8 cellular contexts compared by ENCODE assay signal in genomic region chr4:185470503-185471195, GRCh38. TPM values are rescaled to one million over a fixed set of nuclear protein-coding genes. Genes with fewer than 3 reads are reported as not detected.
DNase-seq lines count a peak whose midpoint lies in the region; ATAC-seq and TF ChIP-seq lines count a peak whose summit lies in the region.

No MANE protein-coding gene starts in this region.

- POLR2A ChIA-PET in naive thymus-derived CD4-positive, alpha-beta T cell (lab: Charles Lee) = no interaction called here

- TF ChIP-seq CTCF in BE2C (IDR thresholded peaks at IDR 0.05; ENCODE audit: low read depth, low read length) (no peak), type B pancreatic cell (conservative IDR thresholded peaks at IDR 0.05) (no peak)

- H3K36me3 ChIP-seq in BE2C = no peaks in the 10 kb centered on the region
- no peaks in the 10 kb centered on the region for H3K36me3 ChIP-seq in naive thymus-derived CD4-positive, alpha-beta T cell (ENCODE audit: control insufficient read depth in 2 of 3, insufficient read depth in 3 of 3, low read length in 3 of 3)

- H3K4me3 ChIP-seq in BE2C (ENCODE audit: low read depth, low read length) = peak overlapping the region; percentile 89
- peak overlapping the region; percentile 46 for H3K4me3 ChIP-seq in naive thymus-derived CD4-positive, alpha-beta T cell (ENCODE audit: low read length)

- CTCF ChIA-PET in naive thymus-derived CD4-positive, alpha-beta T cell (lab: Charles Lee) = no interaction called here

- intact Hi-C loops in naive thymus-derived CD4-positive, alpha-beta T cell (cut with micrococcal nuclease) = loop anchor here (1.0 to 5.0 kb wide), 17 partner anchors 45 to 1966 kb away; partner anchors contain the start of genes ANKRD37 (in 2 of the 2), CYP4V2 (in 2 of the 2), UFSP2 (in 2 of the 2) and ACSL1 (in 1 of the 2)

- peaks cover 11% of the 10 kb centered on the region for H3K4me1 Mint-ChIP-seq in activated T-cell treated with anti-CD3 and anti-CD28 coated beads, Interleukin-2, amount 50 U/mL, for 72 hours (ENCODE audit: low read depth)
- H3K4me1 Mint-ChIP-seq in naive thymus-derived CD4-positive, alpha-beta T cell = peaks cover 5 to 18% (median 9%) of the 10 kb centered on the region in 7 donors
- H3K4me1 Mint-ChIP-seq in type B pancreatic cell (ENCODE audit: unreplicated experiment) = peaks cover 6% of the 10 kb centered on the region

- peak; percentile 25 for ATAC-seq in GM18907 (IDR thresholded peaks at IDR 0.05; ENCODE audit: unreplicated experiment)
- ATAC-seq in activated T-cell treated with anti-CD3 and anti-CD28 coated beads, Interleukin-2, amount 50 U/mL, for 72 hours (replicated peaks in 1 of 2) = peak; percentile 13 to 30
- ATAC-seq in naive thymus-derived CD4-positive, alpha-beta T cell = peak; percentile 11

- peak overlapping the region; percentile 65 for H3K27ac ChIP-seq in naive thymus-derived CD4-positive, alpha-beta T cell (ENCODE audit: low read depth, low read length)

- H3K9me3 Mint-ChIP-seq in activated T-cell treated with anti-CD3 and anti-CD28 coated beads, Interleukin-2, amount 50 U/mL, for 72 hours = no peaks in the 10 kb centered on the region
- peaks cover 0 to 2% (median 0%) of the 10 kb centered on the region in 11 donors for H3K9me3 Mint-ChIP-seq in naive thymus-derived CD4-positive, alpha-beta T cell
- H3K9me3 Mint-ChIP-seq in type B pancreatic cell = no peaks in the 10 kb centered on the region

- peak overlapping the region; percentile 46 for H3K27ac Mint-ChIP-seq in activated T-cell treated with anti-CD3 and anti-CD28 coated beads, Interleukin-2, amount 50 U/mL, for 72 hours
- peak overlapping the region; percentile 5 to 88 (median 76) for H3K27ac Mint-ChIP-seq in naive thymus-derived CD4-positive, alpha-beta T cell
- H3K27ac Mint-ChIP-seq in type B pancreatic cell = peak overlapping the region; percentile 69

- peaks cover 3% of the 10 kb centered on the region; the same call in 1 of the 2 replicates for H3K4me1 ChIP-seq in BE2C
- peaks cover 0 to 3% of the 10 kb centered on the region in 2 donors for H3K4me1 ChIP-seq in naive thymus-derived CD4-positive, alpha-beta T cell (ENCODE audit: control insufficient read depth in 2 of 2, insufficient read depth in 2 of 2, low read length in 2 of 2)

- H3K27me3 ChIP-seq in BE2C = peaks cover 26% of the 10 kb centered on the region
- H3K27me3 ChIP-seq in naive thymus-derived CD4-positive, alpha-beta T cell (ENCODE audit: control insufficient read depth in 2 of 2, insufficient read depth in 2 of 2, low read length in 2 of 2) = no peaks in the 10 kb centered on the region

- H3K4me3 Mint-ChIP-seq in activated T-cell treated with anti-CD3 and anti-CD28 coated beads, Interleukin-2, amount 50 U/mL, for 72 hours = peak overlapping the region; percentile 79 to 82
- H3K4me3 Mint-ChIP-seq in naive thymus-derived CD4-positive, alpha-beta T cell = peak overlapping the region; percentile 79 to 97 (median 88)
- peak overlapping the region; percentile 89 for H3K4me3 Mint-ChIP-seq in type B pancreatic cell

- H3K9me3 ChIP-seq in BE2C = no peaks in the 10 kb centered on the region
- H3K9me3 ChIP-seq in naive thymus-derived CD4-positive, alpha-beta T cell (ENCODE audit: control insufficient read depth in 2 of 3, low read length in 3 of 3) = no peaks in the 10 kb centered on the region

- H3K27me3 Mint-ChIP-seq in activated T-cell treated with anti-CD3 and anti-CD28 coated beads, Interleukin-2, amount 50 U/mL, for 72 hours (ENCODE audit: low read depth) = peaks cover 37% of the 10 kb centered on the region
- H3K27me3 Mint-ChIP-seq in naive thymus-derived CD4-positive, alpha-beta T cell = peaks cover 0 to 57% (median 5%) of the 10 kb centered on the region in 5 donors
- peaks cover 42% of the 10 kb centered on the region for H3K27me3 Mint-ChIP-seq in type B pancreatic cell

- H3K36me3 Mint-ChIP-seq in activated T-cell treated with anti-CD3 and anti-CD28 coated beads, Interleukin-2, amount 50 U/mL, for 72 hours (ENCODE audit: insufficient read depth in 2 of 2) = peaks cover 0 to 1% of the 10 kb centered on the region in 2 donors
- H3K36me3 Mint-ChIP-seq in naive thymus-derived CD4-positive, alpha-beta T cell = no peaks in the 10 kb centered on the region
- H3K36me3 Mint-ChIP-seq in type B pancreatic cell = no peaks in the 10 kb centered on the region

- DNase-seq in BE2C (peak; percentile 38), NCI-H2029 (lab: John Stamatoyannopoulos, UW) (peak; percentile 51), fibroblast of gingiva (ENCODE audit: low read depth) (peak; percentile 5), type B pancreatic cell (ENCODE audit: extremely low spot score, unreplicated experiment) (no peak), mesenteric fat pad (ENCODE audit: low spot score) (no peak)
- peak in 1 of 2 donors; percentile 46 for DNase-seq in activated T-cell treated with anti-CD3 and anti-CD28 coated beads, Interleukin-2, amount 50 U/mL, for 72 hours
- DNase-seq in naive thymus-derived CD4-positive, alpha-beta T cell = peak in 7 of 9 donors; percentile 47 to 66 (median 61)

RNA-seq across cellular contexts. Expression of gene CCDC110, which starts 0.9 kb away (rescaled TPM):
- not detected for polyA plus RNA-seq in BE2C (2012; ENCODE audit: insufficient read depth, insufficient read length, low read depth)
- total RNA-seq in activated T-cell treated with anti-CD3 and anti-CD28 coated beads, Interleukin-2, amount 50 U/mL, for 72 hours = 1 to 10 TPM in 1 of 2 donors, under 1 TPM in 1; 0.19 to 1.2 TPM
- 1 to 10 TPM in 2 of 5 experiments, under 1 TPM in 2, not detected in 1; 0.42 to 1.8 (median 0.76) TPM for total RNA-seq in naive thymus-derived CD4-positive, alpha-beta T cell
- under 1 TPM; 0.61 to 0.86 TPM for polyA plus RNA-seq in naive thymus-derived CD4-positive, alpha-beta T cell
- total RNA-seq in type B pancreatic cell (ENCODE audit: low replicate concordance) (0.21 and 0.94 TPM in 2 replicates), mesenteric fat pad (0.19 TPM)

RNA-seq across cellular contexts. Expression of gene UFSP2, which starts 44.9 kb away (rescaled TPM):
- 24.8 TPM for polyA plus RNA-seq in BE2C (2012; ENCODE audit: insufficient read depth, insufficient read length, low read depth)
- 10 to 100 TPM; 29.3 to 35.9 TPM for total RNA-seq in activated T-cell treated with anti-CD3 and anti-CD28 coated beads, Interleukin-2, amount 50 U/mL, for 72 hours
- 10 to 100 TPM; 13.9 to 34.5 (median 21.0) TPM for total RNA-seq in naive thymus-derived CD4-positive, alpha-beta T cell
- 10 to 100 TPM; 49.9 to 54.6 TPM for polyA plus RNA-seq in naive thymus-derived CD4-positive, alpha-beta T cell
- 21.1 and 22.1 TPM in 2 replicates for total RNA-seq in type B pancreatic cell (ENCODE audit: low replicate concordance)
- total RNA-seq in mesenteric fat pad = 19.8 TPM

Comparison
In these comparisons a context has a peak if more than half of its experiments do, and no peak if none do; other contexts are left out.
1. DNase-seq: peak in BE2C (single experiment), NCI-H2029 (single experiment), fibroblast of gingiva (single experiment) and naive thymus-derived CD4-positive, alpha-beta T cell (7 of 9); none in type B pancreatic cell (single experiment) and mesenteric fat pad (single experiment).
2. Peak in every context shown above with its lines, with median percentiles within 50 percentile points of each other: ATAC-seq, H3K27ac Mint-ChIP-seq and H3K4me3 Mint-ChIP-seq.